10 cellular contexts compared by ENCODE assay signal in genomic region chr17:77146882-77147281, GRCh38. TPM values are rescaled to one million over a fixed set of nuclear protein-coding genes. Genes with fewer than 3 reads are reported as not detected.
A peak's percentile ranks its signal among the peaks of the same experiment; 100 is the strongest.
DNase-seq lines count a peak whose midpoint lies in the region; ATAC-seq, FAIRE-seq and TF ChIP-seq lines count a peak whose summit lies in the region.
"Had no signal": no experiment of that assay in that cellular context is flagged by ENCODE, and none has a peak within 500 bp of the region (broad histone marks: within the 10 kb centered on the region; RNA-seq: fewer than 3 reads in every experiment).

No MANE protein-coding gene starts in this region.

- peak overlapping the region; percentile 36 for H3K4me3 Mint-ChIP-seq in CD8-positive, alpha-beta T cell
- peak overlapping the region; percentile 61 for H3K4me3 Mint-ChIP-seq in nephron progenitor cell
- H3K4me3 Mint-ChIP-seq in Calu3 (ENCODE audit: low read depth, unreplicated experiment) = no peak overlapping the region

- H3F3A ChIP-seq in MM.1S (ENCODE audit: insufficient read depth, low read length) = peaks cover 79% of the 10 kb centered on the region

- no peaks in the 10 kb centered on the region for H3K9me3 ChIP-seq in CD8-positive, alpha-beta T cell (ENCODE audit: low read length)
- H3K9me3 ChIP-seq in MM.1S (replicated peaks; ENCODE audit: insufficient read depth, low read length) = no peaks in the 10 kb centered on the region
- H3K9me3 ChIP-seq in endothelial cell of umbilical vein (replicated peaks; ENCODE audit: control insufficient read depth, insufficient read depth, low read length) = no peaks in the 10 kb centered on the region

- POLR2A ChIA-PET in CD8-positive, alpha-beta T cell (lab: Charles Lee) = no interaction called here
- POLR2A ChIA-PET in endothelial cell of umbilical vein (lab: Charles Lee) = no interaction called here

- no peak for TF ChIP-seq POLR2A in endothelial cell of umbilical vein (IDR thresholded peaks at IDR 0.05; ENCODE audit: low read depth, low read length)

- H3K36me3 ChIP-seq in CD8-positive, alpha-beta T cell (ENCODE audit: insufficient read depth, low read length) = peaks cover 9% of the 10 kb centered on the region
- H3K36me3 ChIP-seq in MM.1S (replicated peaks; ENCODE audit: insufficient read depth, low read length) = peaks cover 9% of the 10 kb centered on the region; the same call in 1 of the 2 replicates
- H3K36me3 ChIP-seq in endothelial cell of umbilical vein (ENCODE audit: control insufficient read depth in 2 of 2, extremely low read depth in 1 of 2, insufficient read depth in 2 of 2, low read length in 2 of 2) = peaks cover 37 to 62% of the 10 kb centered on the region in 2 experiments

- H3K4me1 Mint-ChIP-seq in CD8-positive, alpha-beta T cell (ENCODE audit: low read depth) = peaks cover 55% of the 10 kb centered on the region
- peaks cover 88% of the 10 kb centered on the region for H3K4me1 Mint-ChIP-seq in nephron progenitor cell
- peaks cover 40% of the 10 kb centered on the region for H3K4me1 Mint-ChIP-seq in Calu3 (ENCODE audit: low read depth, unreplicated experiment)

- no peak overlapping the region for H2AFZ ChIP-seq in MM.1S (ENCODE audit: low read length)
- H2AFZ ChIP-seq in endothelial cell of umbilical vein (ENCODE audit: low read depth, low read length) = no peak overlapping the region

- no peaks in the 10 kb centered on the region for H3K9me3 Mint-ChIP-seq in CD8-positive, alpha-beta T cell
- H3K9me3 Mint-ChIP-seq in nephron progenitor cell = no peaks in the 10 kb centered on the region
- H3K9me3 Mint-ChIP-seq in Calu3 (ENCODE audit: low read depth, unreplicated experiment) = no peaks in the 10 kb centered on the region

- peak overlapping the region; percentile 92 for H3K4me2 ChIP-seq in MM.1S (ENCODE audit: low read depth, low read length)
- peak overlapping the region; percentile 99 for H3K4me2 ChIP-seq in endothelial cell of umbilical vein (ENCODE audit: insufficient read depth, low read length)

- no peaks in the 10 kb centered on the region for H3K27me3 ChIP-seq in CD8-positive, alpha-beta T cell (ENCODE audit: insufficient read depth, low read length)
- H3K27me3 ChIP-seq in MM.1S (replicated peaks; ENCODE audit: insufficient read depth, low read length) (no peaks in the 10 kb centered on the region), endothelial cell of umbilical vein (ENCODE audit: control insufficient read depth in 2 of 2, insufficient read depth in 2 of 2, low read length in 2 of 2) (no peaks in the 10 kb centered on the region)

- H3K27ac Mint-ChIP-seq in CD8-positive, alpha-beta T cell = no peak overlapping the region
- peak overlapping the region; percentile 49 for H3K27ac Mint-ChIP-seq in nephron progenitor cell
- H3K27ac Mint-ChIP-seq in Calu3 (ENCODE audit: unreplicated experiment) = no peak overlapping the region

- no peak overlapping the region for H3K27ac ChIP-seq in CD8-positive, alpha-beta T cell (ENCODE audit: low read depth, low read length)
- H3K27ac ChIP-seq in MM.1S (ENCODE audit: low read length) (peak overlapping the region; percentile 99), endothelial cell of umbilical vein (ENCODE audit: insufficient read depth, low read depth, low read length) (peak overlapping the region; percentile 97)

- peaks cover 82% of the 10 kb centered on the region for H3K79me2 ChIP-seq in MM.1S (ENCODE audit: low read length)
- peaks cover 100% of the 10 kb centered on the region for H3K79me2 ChIP-seq in endothelial cell of umbilical vein (ENCODE audit: control insufficient read depth, insufficient read depth, low read length)

- dilution Hi-C loops in endothelial cell of umbilical vein (cut with MboI; ENCODE audit: extremely low pct_ligation_motif_present, low sequenced_read_pairs) = no loop called here

- CTCF ChIA-PET in CD8-positive, alpha-beta T cell (lab: Charles Lee) = no interaction called here
- CTCF ChIA-PET in endothelial cell of umbilical vein (lab: Charles Lee) (interaction anchor here (1.0 to 2.6 kb wide), 7 partner anchors 8 to 88 kb away, joined by 3 to 16 read pairs (median 12); no protein-coding TSS in a partner anchor), Calu3 (lab: Charles Lee) (interaction anchor here (1.1 kb wide), 1 partner anchor 57 kb away, joined by 5 read pairs; no protein-coding TSS in a partner anchor)

- ATAC-seq in CD8-positive, alpha-beta T cell = no peak
- no peak for ATAC-seq in GM19463 (IDR thresholded peaks at IDR 0.05; ENCODE audit: unreplicated experiment)
- ATAC-seq in HG03521 (IDR thresholded peaks at IDR 0.05; ENCODE audit: unreplicated experiment) = no peak

- H3K4me3 ChIP-seq in CD8-positive, alpha-beta T cell (ENCODE audit: low read depth, low read length) = no peak overlapping the region
- H3K4me3 ChIP-seq in MM.1S (ENCODE audit: low read length) (peak overlapping the region; percentile 98), endothelial cell of umbilical vein (replicated peaks in 1 of 3; ENCODE audit: insufficient read depth in 1 of 3, low read depth in 1 of 3, low read length in 3 of 3) (no peak overlapping the region)

- H3K4me1 ChIP-seq in CD8-positive, alpha-beta T cell (ENCODE audit: insufficient read depth, low read length) = peaks cover 17% of the 10 kb centered on the region
- H3K4me1 ChIP-seq in MM.1S (ENCODE audit: low read length) = peaks cover 50% of the 10 kb centered on the region
- peaks cover 96% of the 10 kb centered on the region for H3K4me1 ChIP-seq in endothelial cell of umbilical vein (ENCODE audit: control insufficient read depth, extremely low read depth, insufficient read depth, low read length)

- peak overlapping the region; percentile 100 for H3K9ac ChIP-seq in MM.1S (ENCODE audit: low read length)
- H3K9ac ChIP-seq in endothelial cell of umbilical vein (replicated peaks; ENCODE audit: extremely low read depth, insufficient read depth, low read length) = peak overlapping the region; percentile 76

- H4K20me1 ChIP-seq in MM.1S (ENCODE audit: insufficient read depth, low read length) (peaks cover 17% of the 10 kb centered on the region), endothelial cell of umbilical vein (replicated peaks; ENCODE audit: control insufficient read depth, extremely low read depth, insufficient read depth, low read length) (peaks cover 2% of the 10 kb centered on the region)

- H3K9me1 ChIP-seq in endothelial cell of umbilical vein (replicated peaks; ENCODE audit: control insufficient read depth, extremely low read depth, insufficient read depth, low read length) = no peaks in the 10 kb centered on the region

- H3K27me3 Mint-ChIP-seq in CD8-positive, alpha-beta T cell (ENCODE audit: low read depth) = no peaks in the 10 kb centered on the region
- H3K27me3 Mint-ChIP-seq in nephron progenitor cell (ENCODE audit: low read depth, poor library complexity) (peaks cover 19% of the 10 kb centered on the region), Calu3 (ENCODE audit: unreplicated experiment) (no peaks in the 10 kb centered on the region)

- BruUV-seq in endothelial cell of umbilical vein (replicated peaks; lab: Mats Ljungman, UMichigan) (no TSS peak), Calu3 (replicated peaks; lab: Mats Ljungman, UMichigan) (no TSS peak)

- intact Hi-C loops in CD8-positive, alpha-beta T cell (cut with DNase I, micrococcal nuclease) = no loop called here
- intact Hi-C loops in endothelial cell of umbilical vein (cut with micrococcal nuclease) = loop anchor here (5.0 kb wide), 1 partner anchor 90 kb away; no protein-coding TSS in a partner anchor
- intact Hi-C loops in Calu3 (cut with micrococcal nuclease; ENCODE audit: unreplicated experiment) = loop anchor here (10.0 kb wide), 1 partner anchor 52 kb away; no protein-coding TSS in a partner anchor

- DNase-seq in CD8-positive, alpha-beta T cell = no peak
- DNase-seq in MM.1S = peak; percentile 85
- DNase-seq in endothelial cell of umbilical vein (ENCODE audit: low read depth, low spot score) = no peak
- DNase-seq in nephron progenitor cell = peak; percentile 38
- no peak for DNase-seq in activated CD8-positive, alpha-beta memory T cell treated with anti-CD3 and anti-CD28 coated beads for 24 hours
- DNase-seq in Calu3 = no peak
- DNase-seq: NCI-H146; stimulated activated CD4-positive, alpha-beta T cell treated with anti-CD3 and anti-CD28 coated beads, Interleukin-4, amount 100 ng/mL, for 4 hours had no signal

- FAIRE-seq in endothelial cell of umbilical vein (lab: Jason Lieb, UNC) = no peak

- no peaks in the 10 kb centered on the region for H3K9me2 ChIP-seq in MM.1S (replicated peaks; ENCODE audit: insufficient read depth, low read length)

- H3K36me3 Mint-ChIP-seq in CD8-positive, alpha-beta T cell = peaks cover 82% of the 10 kb centered on the region
- H3K36me3 Mint-ChIP-seq in nephron progenitor cell (ENCODE audit: low read depth) (peaks cover 67% of the 10 kb centered on the region), Calu3 (ENCODE audit: insufficient read depth, unreplicated experiment) (peaks cover 30% of the 10 kb centered on the region)

- no peak for TF ChIP-seq CTCF in CD8-positive, alpha-beta T cell (IDR thresholded peaks at IDR 0.05)
- TF ChIP-seq CTCF in MM.1S (IDR thresholded peaks at IDR 0.05; ENCODE audit: low read length) (peak; percentile 48), endothelial cell of umbilical vein (IDR thresholded peaks at IDR 0.05; ENCODE audit: extremely low read depth in 1 of 2, insufficient read depth in 1 of 2, low read depth in 1 of 2, low read length in 2 of 2) (no peak), nephron progenitor cell (IDR thresholded peaks at IDR 0.05) (no peak), Calu3 (IDR thresholded peaks at IDR 0.05; ENCODE audit: unreplicated experiment) (no peak)

TF ChIP-seq in endothelial cell of umbilical vein, 7 proteins besides CTCF, POLR2A, EP300 and RAD21:
- TF ChIP-seq FOS (IDR thresholded peaks at IDR 0.05; ENCODE audit: borderline replicate concordance, insufficient read depth, low read length) (no peak), POLR2AphosphoS5 (IDR thresholded peaks at IDR 0.05; ENCODE audit: insufficient read depth, low read depth, low read length) (peak; percentile 10), MYC (IDR thresholded peaks at IDR 0.05; ENCODE audit: low read depth, low read length) (no peak), JUN (IDR thresholded peaks at IDR 0.05; ENCODE audit: borderline replicate concordance, insufficient read depth, insufficient read length, low read depth) (no peak)

RNA-seq across cellular contexts. Expression of gene SEC14L1, which starts 6.1 kb away (rescaled TPM):
- total RNA-seq in CD8-positive, alpha-beta T cell = 100 to 1,000 TPM; 114 to 118 TPM
- 606 and 631 TPM in 2 replicates for total RNA-seq in endothelial cell of umbilical vein
- polyA plus RNA-seq in endothelial cell of umbilical vein = 215 and 276 TPM in 2 replicates
- polyA plus RNA-seq in endothelial cell of umbilical vein (2011; cell fraction: cytosol; rRNA removed) = 185 and 188 TPM in 2 replicates
- 360 and 367 TPM in 2 replicates for polyA plus RNA-seq in endothelial cell of umbilical vein (2011; cell fraction: nucleus; rRNA removed)
- polyA plus RNA-seq in endothelial cell of umbilical vein (2012) = 277 and 279 TPM in 2 replicates
- polyA minus RNA-seq in endothelial cell of umbilical vein = 250 TPM in 2 replicates
- polyA minus RNA-seq in endothelial cell of umbilical vein (2011; cell fraction: cytosol; rRNA and poly(A)+ RNA removed) = 19.9 TPM
- polyA minus RNA-seq in endothelial cell of umbilical vein (2011; cell fraction: nucleus; rRNA and poly(A)+ RNA removed) = 378 and 398 TPM in 2 replicates
- 46.3 and 50.6 TPM in 2 replicates for total RNA-seq in Calu3 (2022)

Comparison
In these comparisons a context has a peak if more than half of its experiments do, and no peak if none do; other contexts are left out.
1. DNase-seq: peak in MM.1S (single experiment) and nephron progenitor cell (single experiment); none in CD8-positive, alpha-beta T cell (0 of 7), endothelial cell of umbilical vein (single experiment), activated CD8-positive, alpha-beta memory T cell treated with anti-CD3 and anti-CD28 coated beads for 24 hours (single experiment) and Calu3 (single experiment).
2. intact Hi-C loops: an anchor here in endothelial cell of umbilical vein (5.0 kb wide) and Calu3 (10.0 kb wide); none called in CD8-positive, alpha-beta T cell.